Comparison of ENCODE assay signal across 23 cellular contexts in genomic region chr13:37069597-37070103, GRCh38. TPM values are rescaled to one million over a fixed set of nuclear protein-coding genes. Genes with fewer than 3 reads are reported as not detected.
"Had no signal": no experiment of that assay in that cellular context is flagged by ENCODE, and none has a peak within 500 bp of the region (broad histone marks: within the 10 kb centered on the region; RNA-seq: fewer than 3 reads in every experiment).

No MANE protein-coding gene starts in this region.

- H3K9me3 ChIP-seq: thoracic aorta had no signal

- H3K36me3 ChIP-seq: brain microvascular endothelial cell, thoracic aorta had no signal

- ATAC-seq: activated T-cell treated with anti-CD3 and anti-CD28 coated beads, Interleukin-2, amount 50 U/mL, for 4 hours; left colon; T-helper 17 cell had no signal

- H3K27ac Mint-ChIP-seq: activated naive CD4-positive, alpha-beta T cell treated with anti-CD3 and anti-CD28 coated beads for 36 hours; mesothelial cell of epicardium; progenitor cell of endocrine pancreas; T-helper 17 cell had no signal

- H3K9me3 Mint-ChIP-seq: activated naive CD4-positive, alpha-beta T cell treated with anti-CD3 and anti-CD28 coated beads for 36 hours; activated T-cell treated with anti-CD3 and anti-CD28 coated beads, Interleukin-2, amount 50 U/mL, for 4 hours; mesothelial cell of epicardium had no signal

- DNase-seq: activated CD4-positive, alpha-beta T cell treated with anti-CD3 and anti-CD28 coated beads, Interleukin-2, amount 50 U/mL, for 1 hour; activated CD4-positive, CD25-positive, alpha-beta regulatory T cell treated with anti-CD3 and anti-CD28 coated beads, Interleukin-2, amount 50 U/mL, for 72 hours; activated CD8-positive, alpha-beta memory T cell treated with anti-CD3 and anti-CD28 coated beads, Interleukin-2, amount 50 U/mL, for 4 hours; activated naive CD4-positive, alpha-beta T cell treated with anti-CD3 and anti-CD28 coated beads for 36 hours; activated T-cell treated with anti-CD3 and anti-CD28 coated beads, Interleukin-2, amount 50 U/mL, for 4 hours; aorta; brain microvascular endothelial cell; central memory CD4-positive, alpha-beta T cell; dorsolateral prefrontal cortex; left colon; T-helper 17 cell had no signal

- H3K27ac ChIP-seq: brain microvascular endothelial cell, dorsolateral prefrontal cortex, thoracic aorta, VCaP had no signal

- H3K4me3 Mint-ChIP-seq: activated naive CD4-positive, alpha-beta T cell treated with anti-CD3 and anti-CD28 coated beads for 36 hours; activated T-cell treated with anti-CD3 and anti-CD28 coated beads, Interleukin-2, amount 50 U/mL, for 4 hours; mesothelial cell of epicardium; T-helper 17 cell had no signal

- H3K27me3 ChIP-seq: brain microvascular endothelial cell, dorsolateral prefrontal cortex had no signal

- FAIRE-seq: colon, islet of Langerhans had no signal

- H3K4me3 ChIP-seq: dorsolateral prefrontal cortex, thoracic aorta had no signal

- H3K27me3 Mint-ChIP-seq: progenitor cell of endocrine pancreas had no signal

RNA-seq across cellular contexts. Expression of gene CSNK1A1L, which starts 35.8 kb away (rescaled TPM):
- total RNA-seq: activated naive CD4-positive, alpha-beta T cell treated with anti-CD3 and anti-CD28 coated beads for 36 hours; activated T-cell treated with anti-CD3 and anti-CD28 coated beads, Interleukin-2, amount 50 U/mL, for 4 hours; aorta; dorsolateral prefrontal cortex; left colon; lung microvascular endothelial cell; mesothelial cell of epicardium; myocyte; omental fat pad; progenitor cell of endocrine pancreas; skeletal muscle tissue; T-helper 17 cell; thoracic aorta; ureter had no signal
- polyA plus RNA-seq: aorta, neural cell had no signal
